Comparison of ENCODE assay signal across 8 cellular contexts in the genomic region with DNA sequence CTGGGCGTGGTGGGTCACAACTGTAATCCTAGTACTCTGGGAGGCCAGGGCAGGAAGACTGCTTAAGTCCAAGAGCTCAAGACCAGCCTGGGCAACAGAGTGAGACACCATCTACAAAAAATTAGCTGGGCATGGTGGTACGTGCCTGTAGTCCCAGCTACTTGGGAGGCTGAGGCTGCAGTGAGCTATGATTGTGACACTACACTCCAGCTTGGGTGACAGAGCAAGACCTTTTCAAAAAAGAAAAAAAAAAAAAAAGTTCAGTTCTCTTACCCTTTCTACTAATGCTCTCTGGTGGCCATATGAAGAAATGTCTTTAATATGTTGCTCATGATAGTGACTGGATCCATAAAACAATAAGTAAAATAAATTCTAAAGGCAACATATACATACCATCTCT. TPM values are rescaled to one million over a fixed set of nuclear protein-coding genes. Genes with fewer than 3 reads are reported as not detected.
DNase-seq lines count a peak whose midpoint lies in the region; ATAC-seq, FAIRE-seq and TF ChIP-seq lines count a peak whose summit lies in the region.

No MANE protein-coding gene starts in this region.

- no peak overlapping the region for H2AFZ ChIP-seq in IMR-90 (replicated peaks; ENCODE audit: low read length, poor library complexity)

- no peaks in the 10 kb centered on the region for H3K27me3 ChIP-seq in IMR-90 (ENCODE audit: control insufficient read depth, insufficient read depth, low read length)

- dilution Hi-C loops in IMR-90 (cut with HindIII; ENCODE audit: low sequenced_read_pairs, unreplicated experiment): no loop called here

- H3K9me1 ChIP-seq in IMR-90 (ENCODE audit: insufficient read depth, low read length): peaks cover 4% of the 10 kb centered on the region; the same call in 1 of the 2 replicates

- H3K36me3 ChIP-seq in IMR-90 (ENCODE audit: control insufficient read depth, insufficient read depth, low read length) (peaks cover 11% of the 10 kb centered on the region), kidney (ENCODE audit: control insufficient read depth in 1 of 2, insufficient read depth in 2 of 2, low read length in 2 of 2) (peaks cover 13 to 25% of the 10 kb centered on the region in 2 donors)

- H3K4me3 ChIP-seq in IMR-90 (ENCODE audit: insufficient read depth, low read depth, low read length) (no peak overlapping the region), kidney (ENCODE audit: low read length in 2 of 2) (no peak overlapping the region)

- no peak overlapping the region for H2BK120ac ChIP-seq in IMR-90 (ENCODE audit: low read depth, low read length)

- H2BK15ac ChIP-seq in IMR-90 (ENCODE audit: low read depth, low read length): no peak overlapping the region

- H3K14ac ChIP-seq in IMR-90 (replicated peaks; ENCODE audit: low read depth, low read length): no peak overlapping the region

- H3K23ac ChIP-seq in IMR-90 (ENCODE audit: low read depth, low read length): no peak overlapping the region

- 100% methylated on average over 1 of the region's 2 CpGs; no CpG with 5 or more reads in 1 of the 2 experiments for WGBS in IMR-90 (ENCODE audit: extremely low coverage in 2 of 2, insufficient read length in 1 of 2), 2 experiments

- H2BK5ac ChIP-seq in IMR-90 (ENCODE audit: low read depth, low read length, poor library complexity, severe bottlenecking): no peak overlapping the region

- H3K9ac ChIP-seq in IMR-90 (ENCODE audit: low read depth, low read length) (no peak overlapping the region), kidney (ENCODE audit: low read length in 2 of 2) (no peak overlapping the region)

- ATAC-seq in IMR-90 (ENCODE audit: low read depth) (peak; percentile 62), GM21360 (IDR thresholded peaks at IDR 0.05; ENCODE audit: unreplicated experiment) (no peak)

- H2AK5ac ChIP-seq in IMR-90 (ENCODE audit: low read depth, low read length): no peak overlapping the region

- CTCF ChIA-PET in IMR-90 (lab: Yijun Ruan, JAX): interaction anchor here (0.7 to 1.4 kb wide), 6 partner anchors 9 to 235 kb away, joined by 3 to 6 read pairs (median 4); no protein-coding TSS in a partner anchor

- H3K4ac ChIP-seq in IMR-90 (ENCODE audit: low read depth, low read length): no peak overlapping the region

- POLR2A ChIA-PET in IMR-90 (lab: Charles Lee; ENCODE audit: unreplicated experiment): no interaction called here

- H3K9me3 ChIP-seq in IMR-90 (ENCODE audit: control insufficient read depth, insufficient read depth, low read length): no peaks in the 10 kb centered on the region
- H3K9me3 ChIP-seq in kidney (ENCODE audit: control insufficient read depth in 1 of 2, low read length in 2 of 2): no peaks in the 10 kb centered on the region

- peaks cover 10 to 19% of the 10 kb centered on the region in 2 experiments for H3K79me1 ChIP-seq in IMR-90 (ENCODE audit: low read depth in 1 of 2, low read length in 2 of 2)

- in situ Hi-C loops in IMR-90 (cut with MboI; ENCODE audit: low sequenced_read_pairs): no loop called here

- no peak overlapping the region for H2AK9ac ChIP-seq in IMR-90 (replicated peaks; ENCODE audit: low read depth, low read length, poor library complexity)

- H4K20me1 ChIP-seq in IMR-90 (ENCODE audit: insufficient read depth, low read length): 0 out of 2 replicates have a peak, but pooled peaks cover 2% of the 10 kb centered on the region

- H4K8ac ChIP-seq in IMR-90 (ENCODE audit: low read depth in 2 of 2, low read length in 2 of 2): no peak overlapping the region

- no peak overlapping the region for H3K56ac ChIP-seq in IMR-90 (ENCODE audit: extremely low read depth, insufficient read depth, low read length)

- no peak overlapping the region for H3K18ac ChIP-seq in IMR-90 (ENCODE audit: low read depth, low read length)

- TF ChIP-seq POLR2A in IMR-90 (IDR thresholded peaks at IDR 0.05; ENCODE audit: low read depth, low read length): no peak

- H2BK20ac ChIP-seq in IMR-90 (ENCODE audit: low read depth, low read length): no peak overlapping the region

- TF ChIP-seq RAD21 in IMR-90 (IDR thresholded peaks at IDR 0.05; ENCODE audit: low read length): peak; percentile 36

- peak; percentile 41 for TF ChIP-seq CTCF in IMR-90 (conservative IDR thresholded peaks at IDR 0.05; ENCODE audit: low read depth, low read length)
- peak; percentile 12 for TF ChIP-seq CTCF in kidney (IDR thresholded peaks at IDR 0.05; ENCODE audit: borderline replicate concordance, extremely low read depth, insufficient read depth)

- no peaks in the 10 kb centered on the region; the same call in 1 of the 2 replicates for H3K4me1 ChIP-seq in IMR-90 (ENCODE audit: control insufficient read depth, insufficient read depth, low read length)
- peaks cover 0 to 4% of the 10 kb centered on the region in 2 donors for H3K4me1 ChIP-seq in kidney (ENCODE audit: control insufficient read depth in 1 of 2, insufficient read depth in 1 of 2, low read depth in 1 of 2, low read length in 2 of 2)

- intact Hi-C loops in IMR-90 (cut with micrococcal nuclease) (loop anchor here (1.0 to 5.0 kb wide), 2 partner anchors 78 to 236 kb away; no protein-coding TSS in a partner anchor), kidney (cut with DNase I) (no loop called here)

- no peak overlapping the region for H4K91ac ChIP-seq in IMR-90 (ENCODE audit: insufficient read depth, low read depth, low read length)

- no peak overlapping the region for H4K5ac ChIP-seq in IMR-90 (ENCODE audit: low read depth, low read length)

- H3K27ac ChIP-seq in IMR-90 (ENCODE audit: insufficient read depth, low read length) (no peak overlapping the region), kidney (ENCODE audit: low read depth in 2 of 2, low read length in 2 of 2) (no peak overlapping the region)

- FAIRE-seq in kidney (lab: Jason Lieb, UNC): no peak

- no TSS peak for BruUV-seq in IMR-90 (replicated peaks; lab: Mats Ljungman, UMichigan)

- H3K4me2 ChIP-seq in IMR-90 (ENCODE audit: low read depth, low read length): no peak overlapping the region

- DNase-seq in SKM-1 treated with dmso at 0.1 percent for 144 hours (lab: John Stamatoyannopoulos, UW; ENCODE audit: unreplicated experiment) (peak; percentile 45), SKM-1 (lab: John Stamatoyannopoulos, UW; ENCODE audit: unreplicated experiment) (no peak), IMR-90 (peak; percentile 38), SW 1271 (lab: John Stamatoyannopoulos, UW) (peak; percentile 11 to 70), kidney (no peak), NK-92 (lab: John Stamatoyannopoulos, UW; ENCODE audit: unreplicated experiment) (no peak), iPS-NIHi7 (ENCODE audit: extremely low spot score) (no peak)

TF ChIP-seq in IMR-90, 13 proteins besides CTCF, POLR2A, EP300 and RAD21:
- TF ChIP-seq RCOR1 (IDR thresholded peaks at IDR 0.05; ENCODE audit: insufficient replicate concordance, low read length) (no peak), MAZ (IDR thresholded peaks at IDR 0.05; ENCODE audit: borderline replicate concordance, low read depth, low read length) (no peak), CHD1 (IDR thresholded peaks at IDR 0.05; ENCODE audit: low read depth, low read length) (no peak), MAFK (IDR thresholded peaks at IDR 0.05; ENCODE audit: low read depth, low read length) (no peak), FOS (IDR thresholded peaks at IDR 0.05; ENCODE audit: low read depth, low read length) (no peak), SMC3 (IDR thresholded peaks at IDR 0.05; ENCODE audit: low read depth, low read length) (peak; percentile 40; the same call in 1 of the 2 replicates)
- TF ChIP-seq, protein P1, sequence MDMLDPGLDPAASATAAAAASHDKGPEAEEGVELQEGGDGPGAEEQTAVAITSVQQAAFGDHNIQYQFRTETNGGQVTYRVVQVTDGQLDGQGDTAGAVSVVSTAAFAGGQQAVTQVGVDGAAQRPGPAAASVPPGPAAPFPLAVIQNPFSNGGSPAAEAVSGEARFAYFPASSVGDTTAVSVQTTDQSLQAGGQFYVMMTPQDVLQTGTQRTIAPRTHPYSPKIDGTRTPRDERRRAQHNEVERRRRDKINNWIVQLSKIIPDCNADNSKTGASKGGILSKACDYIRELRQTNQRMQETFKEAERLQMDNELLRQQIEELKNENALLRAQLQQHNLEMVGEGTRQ (IDR thresholded peaks at IDR 0.05; ENCODE audit: low read depth, low read length): no peak

RNA-seq across cellular contexts. Expression of a gene that starts 14.9 kb away (rescaled TPM):
- total RNA-seq in IMR-90 (2012; rRNA removed) (3.8 and 6.9 TPM in 2 replicates), kidney (8.0 TPM)
- polyA plus RNA-seq in IMR-90 (2012; rRNA removed) (3.2 and 4.0 TPM in 2 replicates), kidney (ENCODE audit: insufficient read depth, low read depth, low replicate concordance) (6.8 TPM)
- polyA plus RNA-seq in IMR-90 (2012; cell fraction: cytosol; rRNA removed): 0.36 and 0.38 TPM in 2 replicates
- 1.4 and 9.5 TPM in 2 replicates for polyA plus RNA-seq in IMR-90 (2012; cell fraction: nucleus; rRNA removed; ENCODE audit: low replicate concordance)

RNA-seq across cellular contexts. Expression of a gene that starts 15.0 kb away (rescaled TPM):
- total RNA-seq in IMR-90 (2012; rRNA removed) (16.8 and 18.3 TPM in 2 replicates), kidney (16.0 TPM)
- polyA plus RNA-seq in IMR-90 (2012; rRNA removed) (14.2 and 15.0 TPM in 2 replicates), kidney (ENCODE audit: insufficient read depth, low read depth, low replicate concordance) (43.1 TPM)
- 2.8 and 8.5 TPM in 2 replicates for polyA plus RNA-seq in IMR-90 (2012; cell fraction: cytosol; rRNA removed)
- polyA plus RNA-seq in IMR-90 (2012; cell fraction: nucleus; rRNA removed; ENCODE audit: low replicate concordance): 5.5 TPM in 2 replicates

RNA-seq across cellular contexts. Expression of a gene that starts 29.3 kb away (rescaled TPM):
- total RNA-seq in IMR-90 (2012; rRNA removed) (4.7 and 11.1 TPM in 2 replicates), kidney (11.5 TPM)
- polyA plus RNA-seq in IMR-90 (2012; rRNA removed) (3.0 and 3.1 TPM in 2 replicates), kidney (ENCODE audit: insufficient read depth, low read depth, low replicate concordance) (4.9 TPM)
- polyA plus RNA-seq in IMR-90 (2012; cell fraction: cytosol; rRNA removed): 1.3 and 1.8 TPM in 2 replicates
- 1.3 and 1.4 TPM in 2 replicates for polyA plus RNA-seq in IMR-90 (2012; cell fraction: nucleus; rRNA removed; ENCODE audit: low replicate concordance)

Comparison
In these comparisons a context has a peak if more than half of its experiments do, and no peak if none do; other contexts are left out.
1. DNase-seq: peak in SKM-1 treated with dmso at 0.1 percent for 144 hours (single experiment), IMR-90 (single experiment) and SW 1271 (2 of 2); none in SKM-1 (single experiment), kidney (single experiment), NK-92 (single experiment) and iPS-NIHi7 (single experiment).